In genomic region chr5:124453221-124454032, GRCh38 we compare ENCODE assay signal across 8 cellular contexts.
A peak's percentile ranks its signal among the peaks of the same experiment; 100 is the strongest.
DNase-seq lines count a peak whose midpoint lies in the region; ATAC-seq, FAIRE-seq and TF ChIP-seq lines count a peak whose summit lies in the region.

No MANE protein-coding gene starts in this region.

- POLR2A ChIA-PET in IMR-90 (lab: Charles Lee; ENCODE audit: unreplicated experiment), result no interaction called here

- CTCF ChIA-PET in IMR-90 (lab: Yijun Ruan, JAX), result no interaction called here

- no peaks in the 10 kb centered on the region for H4K20me1 ChIP-seq in IMR-90 (ENCODE audit: insufficient read depth, low read length)

- no peaks in the 10 kb centered on the region for H3K36me3 Mint-ChIP-seq in progenitor cell of endocrine pancreas (ENCODE audit: insufficient read depth)

- peak overlapping the region in 1 of 2 experiments; percentile 57; a peak in 2 of 4 replicates for H4K8ac ChIP-seq in IMR-90 (ENCODE audit: low read depth in 2 of 2, low read length in 2 of 2)

- BruUV-seq in IMR-90 (replicated peaks; lab: Mats Ljungman, UMichigan), result no TSS peak

- H3K4me2 ChIP-seq in IMR-90 (ENCODE audit: low read depth, low read length), result peak overlapping the region; percentile 58

- no peak overlapping the region for H2AK5ac ChIP-seq in IMR-90 (ENCODE audit: low read depth, low read length)

- peak overlapping the region; percentile 27 for H2BK5ac ChIP-seq in IMR-90 (ENCODE audit: low read depth, low read length, poor library complexity, severe bottlenecking)

- H3K4me3 ChIP-seq in IMR-90 (ENCODE audit: insufficient read depth, low read depth, low read length), result no peak overlapping the region

- peak; percentile 77 for FAIRE-seq in GM12891 (lab: Jason Lieb, UNC)

- TF ChIP-seq POLR2A in GM12891 (IDR thresholded peaks at IDR 0.05; ENCODE audit: low read depth, low read length) (no peak), IMR-90 (IDR thresholded peaks at IDR 0.05; ENCODE audit: low read depth, low read length) (no peak)

- intact Hi-C loops in IMR-90 (cut with micrococcal nuclease), result loop anchor here (1.0 to 5.0 kb wide), 2 partner anchors 199 to 782 kb away; no protein-coding TSS in a partner anchor

- H3K4ac ChIP-seq in IMR-90 (ENCODE audit: low read depth, low read length), result peak overlapping the region; percentile 70

- no peak overlapping the region for H3K27ac Mint-ChIP-seq in progenitor cell of endocrine pancreas

- H4K91ac ChIP-seq in IMR-90 (ENCODE audit: insufficient read depth, low read depth, low read length), result peak overlapping the region; percentile 83

- H2BK120ac ChIP-seq in IMR-90 (ENCODE audit: low read depth, low read length), result peak overlapping the region; percentile 83

- in situ Hi-C loops in IMR-90 (cut with MboI; ENCODE audit: low sequenced_read_pairs), result loop anchor here (10.0 kb wide), 1 partner anchor 291 kb away; the partner anchor contains the start of gene ZNF608

- no peak overlapping the region for H3K56ac ChIP-seq in IMR-90 (ENCODE audit: extremely low read depth, insufficient read depth, low read length)

- H3K36me3 ChIP-seq in IMR-90 (ENCODE audit: control insufficient read depth, insufficient read depth, low read length), result no peaks in the 10 kb centered on the region

- 0 out of 2 replicates have a peak overlapping the region, but pooled peaks have one; percentile 34 for H3K27ac ChIP-seq in IMR-90 (ENCODE audit: insufficient read depth, low read length)

- no peak for DNase-seq in GM12891 (ENCODE audit: insufficient read length, low spot score)
- DNase-seq in IMR-90, result peak; percentile 89
- DNase-seq in fibroblast of gingiva (ENCODE audit: low read depth), result peak; percentile 75
- DNase-seq in progenitor cell of endocrine pancreas (ENCODE audit: low spot score, unreplicated experiment), result no peak
- DNase-seq in GDM1 (lab: John Stamatoyannopoulos, UW), result no peak
- no peak for DNase-seq in NCI-H2081 treated with DMSO at 0.1 percent for 48 hours (lab: John Stamatoyannopoulos, UW)
- no peak for DNase-seq in NCI-H524 treated with DMSO at 0.1 percent for 48 hours (lab: John Stamatoyannopoulos, UW)

- H2BK15ac ChIP-seq in IMR-90 (ENCODE audit: low read depth, low read length), result peak overlapping the region; percentile 25; the same call in 1 of the 3 replicates

- H4K5ac ChIP-seq in IMR-90 (ENCODE audit: low read depth, low read length), result no peak overlapping the region; the same call in 1 of the 2 replicates

- no CpG with 5 or more reads among the region's 5 CpGs for WGBS in IMR-90 (ENCODE audit: extremely low coverage in 2 of 2, insufficient read length in 1 of 2), 2 experiments

- H3K9me3 ChIP-seq in IMR-90 (ENCODE audit: control insufficient read depth, insufficient read depth, low read length), result no peaks in the 10 kb centered on the region

- no peak overlapping the region for H2AFZ ChIP-seq in IMR-90 (replicated peaks; ENCODE audit: low read length, poor library complexity)

- no peaks in the 10 kb centered on the region for H3K9me3 Mint-ChIP-seq in progenitor cell of endocrine pancreas (ENCODE audit: low read depth)

- dilution Hi-C loops in IMR-90 (cut with HindIII; ENCODE audit: low sequenced_read_pairs, unreplicated experiment), result no loop called here

- peaks cover 5% of the 10 kb centered on the region for H3K27me3 ChIP-seq in IMR-90 (ENCODE audit: control insufficient read depth, insufficient read depth, low read length)

- H3K4me1 ChIP-seq in IMR-90 (ENCODE audit: control insufficient read depth, insufficient read depth, low read length), result peaks cover 16% of the 10 kb centered on the region

- no peak overlapping the region for H2AK9ac ChIP-seq in IMR-90 (replicated peaks; ENCODE audit: low read depth, low read length, poor library complexity)

- peaks cover 2% of the 10 kb centered on the region; the same call in 1 of the 2 replicates for H3K9me1 ChIP-seq in IMR-90 (ENCODE audit: insufficient read depth, low read length)

- ATAC-seq in GM21619 (IDR thresholded peaks at IDR 0.05; ENCODE audit: unreplicated experiment) (peak; percentile 94), IMR-90 (ENCODE audit: low read depth) (peak; percentile 60)

- H3K4me3 Mint-ChIP-seq in progenitor cell of endocrine pancreas (ENCODE audit: low read depth), result no peak overlapping the region

- no peak for TF ChIP-seq RAD21 in IMR-90 (IDR thresholded peaks at IDR 0.05; ENCODE audit: low read length)

- H3K27me3 Mint-ChIP-seq in progenitor cell of endocrine pancreas, result no peaks in the 10 kb centered on the region

- no peak overlapping the region; the same call in 1 of the 2 replicates for H3K9ac ChIP-seq in IMR-90 (ENCODE audit: low read depth, low read length)

- peak overlapping the region; percentile 84 for H2BK20ac ChIP-seq in IMR-90 (ENCODE audit: low read depth, low read length)

- peaks cover 10% of the 10 kb centered on the region for H3K4me1 Mint-ChIP-seq in progenitor cell of endocrine pancreas (ENCODE audit: low read depth)

- peak overlapping the region; percentile 43; the same call in 1 of the 2 replicates for H3K23ac ChIP-seq in IMR-90 (ENCODE audit: low read depth, low read length)

- H3K79me1 ChIP-seq in IMR-90 (ENCODE audit: low read depth in 1 of 2, low read length in 2 of 2), result no peaks in the 10 kb centered on the region

- peak overlapping the region; percentile 34; the same call in 1 of the 2 replicates for H3K18ac ChIP-seq in IMR-90 (ENCODE audit: low read depth, low read length)

- no peak for TF ChIP-seq CTCF in IMR-90 (conservative IDR thresholded peaks at IDR 0.05; ENCODE audit: low read depth, low read length)
- no peak for TF ChIP-seq CTCF in progenitor cell of endocrine pancreas (IDR thresholded peaks at IDR 0.05; ENCODE audit: unreplicated experiment)

- H3K14ac ChIP-seq in IMR-90 (replicated peaks; ENCODE audit: low read depth, low read length), result no peak overlapping the region

TF ChIP-seq in GM12891, 5 proteins besides CTCF, POLR2A, EP300 and RAD21:
- no peak for TF ChIP-seq TAF1 (IDR thresholded peaks at IDR 0.05; ENCODE audit: low read depth, low read length)
- TF ChIP-seq SPI1 (IDR thresholded peaks at IDR 0.05; ENCODE audit: low read depth, low read length), result peak; percentile 93

TF ChIP-seq in IMR-90, 13 proteins besides CTCF, POLR2A, EP300 and RAD21:
- TF ChIP-seq BHLHE40 (IDR thresholded peaks at IDR 0.05; ENCODE audit: low read depth, low read length), result 0 out of 2 replicates have a peak, but pooled peaks have one; percentile 53
- TF ChIP-seq FOS (IDR thresholded peaks at IDR 0.05; ENCODE audit: low read depth, low read length), result peak; percentile 69
- no peak for TF ChIP-seq MXI1 (IDR thresholded peaks at IDR 0.05; ENCODE audit: borderline replicate concordance, low read depth, low read length)
- TF ChIP-seq ELK1 (IDR thresholded peaks at IDR 0.05; ENCODE audit: borderline replicate concordance, low read depth, low read length), result no peak
- TF ChIP-seq RCOR1 (IDR thresholded peaks at IDR 0.05; ENCODE audit: insufficient replicate concordance, low read length), result peak; percentile 40
- TF ChIP-seq CHD1 (IDR thresholded peaks at IDR 0.05; ENCODE audit: low read depth, low read length), result no peak
- no peak for TF ChIP-seq USF2 (IDR thresholded peaks at IDR 0.05; ENCODE audit: low read depth, low read length)
- TF ChIP-seq MAZ (IDR thresholded peaks at IDR 0.05; ENCODE audit: borderline replicate concordance, low read depth, low read length), result no peak
- TF ChIP-seq SMC3 (IDR thresholded peaks at IDR 0.05; ENCODE audit: low read depth, low read length), result no peak
- TF ChIP-seq CEBPB (IDR thresholded peaks at IDR 0.05; ENCODE audit: low read depth, low read length), result peak; percentile 80
- no peak for TF ChIP-seq NFE2L2 (IDR thresholded peaks at IDR 0.05; ENCODE audit: low read depth, low read length)
- TF ChIP-seq RFX5 (IDR thresholded peaks at IDR 0.05; ENCODE audit: low read depth, low read length), result no peak
- TF ChIP-seq MAFK (IDR thresholded peaks at IDR 0.05; ENCODE audit: low read depth, low read length), result no peak

Comparison
In these comparisons a context has a peak if more than half of its experiments do, and no peak if none do; other contexts are left out.
1. DNase-seq: peak in IMR-90 (single experiment) and fibroblast of gingiva (single experiment); none in GM12891 (single experiment), progenitor cell of endocrine pancreas (single experiment), GDM1 (single experiment), NCI-H2081 treated with DMSO at 0.1 percent for 48 hours (single experiment) and NCI-H524 treated with DMSO at 0.1 percent for 48 hours (single experiment).